In genomic region chr11:34397120-34397519, GRCh38 we compare ENCODE assay signal across 24 cellular contexts. TPM values are rescaled to one million over a fixed set of nuclear protein-coding genes. Genes with fewer than 3 reads are reported as not detected.
"Had no signal": no experiment of that assay in that cellular context is flagged by ENCODE, and none has a peak within 500 bp of the region (broad histone marks: within the 10 kb centered on the region; RNA-seq: fewer than 3 reads in every experiment).

No MANE protein-coding gene starts in this region.

- ATAC-seq: activated T-cell treated with anti-CD3 and anti-CD28 coated beads, Interleukin-2, amount 50 U/mL, for 4 hours had no signal

- H3K36me3 ChIP-seq: MG63 had no signal

- DNase-seq: activated CD4-positive, alpha-beta memory T cell treated with anti-CD3 and anti-CD28 coated beads for 36 hours; activated CD4-positive, alpha-beta T cell treated with anti-CD3 and anti-CD28 coated beads, Interleukin-2, amount 10 ng/mL, durations not matched to agents 7 days and 5 days; activated CD4-positive, CD25-positive, alpha-beta regulatory T cell; activated CD8-positive, alpha-beta memory T cell treated with anti-CD3 and anti-CD28 coated beads for 24 hours; activated effector memory CD4-positive, alpha-beta T cell treated with anti-CD3 and anti-CD28 coated beads, Interleukin-2, amount 50 U/mL, for 16 hours; activated naive CD4-positive, alpha-beta T cell treated with anti-CD3 and anti-CD28 coated beads for 36 hours; activated T-cell treated with anti-CD3 and anti-CD28 coated beads, Interleukin-2, amount 50 U/mL, for 4 hours; amygdala; MG63; MV-4-11; NCI-H1092 treated with DMSO at 0.1 percent for 48 hours; NCI-H1417 treated with DMSO at 0.1 percent for 48 hours; NCI-H1694; NCI-H2029; NCI-H2107; NCI-H2171 treated with DMSO at 0.1 percent for 48 hours; NCI-H226; NCI-H526; NCI-H82; NK-92 treated with Interleukin-12 subunit alpha and Interleukin-12 subunit beta, amount 100 ng/mL, for 24 hours; SHP77 treated with DMSO at 0.1 percent for 48 hours; T-helper 1 cell had no signal

- H3K27ac ChIP-seq: VCaP had no signal

- H3K4me3 ChIP-seq: MG63 had no signal

- H3K27me3 ChIP-seq: MG63 had no signal

RNA-seq across cellular contexts. Expression of gene CAT, which starts 41.6 kb away (rescaled TPM):
- total RNA-seq: NCI-H460 had no signal
